17 cellular contexts compared by ENCODE assay signal in the genomic region with DNA sequence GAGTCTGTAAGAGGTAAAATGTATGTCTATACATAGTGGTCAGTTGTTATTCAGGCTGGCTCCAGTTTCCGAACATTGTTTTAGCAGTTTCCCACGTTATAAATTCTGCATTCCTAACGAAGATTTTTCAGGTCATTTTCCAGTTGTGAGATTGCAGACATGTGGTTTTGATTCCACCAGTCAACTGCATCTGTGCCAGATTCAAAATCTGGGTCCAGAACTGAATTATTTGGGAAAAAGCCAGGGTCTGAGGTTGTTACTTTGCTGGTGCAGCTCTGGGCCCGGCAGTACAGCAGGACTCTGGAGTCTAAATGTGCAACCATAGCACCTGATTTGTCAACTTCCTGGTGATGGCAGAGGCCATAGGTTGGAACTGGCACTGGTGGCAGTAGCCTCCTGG.
A peak's percentile ranks its signal among the peaks of the same experiment; 100 is the strongest.
DNase-seq lines count a peak whose midpoint lies in the region; ATAC-seq and TF ChIP-seq lines count a peak whose summit lies in the region.
"Had no signal": no experiment of that assay in that cellular context is flagged by ENCODE, and none has a peak within 500 bp of the region (broad histone marks: within the 10 kb centered on the region; RNA-seq: fewer than 3 reads in every experiment).

No MANE protein-coding gene starts in this region.

- no peak overlapping the region for H4K8ac ChIP-seq in trophoblast cell (ENCODE audit: low read depth, low read length)

- H2BK12ac ChIP-seq in trophoblast cell (ENCODE audit: low read length), result no peak overlapping the region

- CTCF ChIA-PET in WTC11 (lab: Charles Lee), result no interaction called here

- no peaks in the 10 kb centered on the region for H3K27me3 Mint-ChIP-seq in WTC11 (ENCODE audit: low read depth)

- no peaks in the 10 kb centered on the region for H3K79me1 ChIP-seq in trophoblast cell (ENCODE audit: low read length)

- H4K12ac ChIP-seq in trophoblast cell (ENCODE audit: low read depth, low read length), result no peak overlapping the region

- H2AK5ac ChIP-seq in trophoblast cell (ENCODE audit: low read length), result no peak overlapping the region

- no peak overlapping the region for H3K23ac ChIP-seq in trophoblast cell (ENCODE audit: low read length)

- H3K27me3 ChIP-seq in adipocyte (replicated peaks; ENCODE audit: control insufficient read depth, insufficient read depth, low read length) (peaks cover 8% of the 10 kb centered on the region), trophoblast cell (ENCODE audit: insufficient read depth, low read length) (no peaks in the 10 kb centered on the region)

- H3K4me3 Mint-ChIP-seq in WTC11, result no peak overlapping the region
- H3K4me3 Mint-ChIP-seq: B cell; CD4-positive, alpha-beta T cell had no signal

- H3K9ac ChIP-seq in adipocyte (ENCODE audit: low read length) (no peak overlapping the region), trophoblast cell (ENCODE audit: low read length) (no peak overlapping the region)

- H3K4me1 ChIP-seq in adipocyte (ENCODE audit: control insufficient read depth, insufficient read depth, low read length) (peaks cover 4% of the 10 kb centered on the region), trophoblast cell (ENCODE audit: control insufficient read depth in 1 of 2, insufficient read depth in 2 of 2, low read length in 2 of 2) (no peaks in the 10 kb centered on the region)

- H3K27ac Mint-ChIP-seq in WTC11, result no peak overlapping the region
- H3K27ac Mint-ChIP-seq: B cell; CD4-positive, alpha-beta T cell had no signal

- no peak overlapping the region for H2AFZ ChIP-seq in trophoblast cell (ENCODE audit: insufficient read depth, low read length, poor library complexity)

- H3K4me3 ChIP-seq in adipocyte (ENCODE audit: low read length) (no peak overlapping the region), fibroblast of the aortic adventitia (ENCODE audit: low read depth, low read length) (no peak overlapping the region), trophoblast cell (ENCODE audit: low read depth, low read length) (no peak overlapping the region)

- H3K36me3 ChIP-seq in adipocyte (ENCODE audit: control insufficient read depth, insufficient read depth, low read length, severe bottlenecking), result no peaks in the 10 kb centered on the region
- no peaks in the 10 kb centered on the region for H3K36me3 ChIP-seq in trophoblast cell (ENCODE audit: control insufficient read depth in 1 of 2, insufficient read depth in 2 of 2, low read length in 2 of 2)

- H3K27ac ChIP-seq in trophoblast cell (ENCODE audit: low read depth, low read length), result no peak overlapping the region
- H3K27ac ChIP-seq: 22Rv1 had no signal

- no peak for ATAC-seq in WTC11

- no peak overlapping the region for H3K4ac ChIP-seq in trophoblast cell (ENCODE audit: low read depth, low read length)

- no peaks in the 10 kb centered on the region for H3K79me2 ChIP-seq in trophoblast cell (ENCODE audit: control insufficient read depth, insufficient read depth, low read length, poor library complexity)

- H3K4me2 ChIP-seq in trophoblast cell (ENCODE audit: low read length), result no peak overlapping the region

- POLR2A ChIA-PET in WTC11 (lab: Charles Lee), result no interaction called here

- peaks cover 11% of the 10 kb centered on the region for H3K9me3 Mint-ChIP-seq in WTC11
- H3K9me3 Mint-ChIP-seq: CD4-positive, alpha-beta T cell had no signal

- DNase-seq in AG09319 (ENCODE audit: extremely low read depth, low read depth), result peak; percentile 5
- peak; percentile 8 for DNase-seq in GM04503 (ENCODE audit: low read depth)
- DNase-seq in adipocyte (ENCODE audit: low read depth), result peak; percentile 21
- peak; percentile 82 for DNase-seq in fibroblast of the aortic adventitia (ENCODE audit: low read depth)
- no peak for DNase-seq in activated CD8-positive, alpha-beta memory T cell treated with anti-CD3 and anti-CD28 coated beads for 24 hours
- no peak for DNase-seq in trophoblast cell
- no peak for DNase-seq in NCI-H2081 (lab: John Stamatoyannopoulos, UW)
- DNase-seq in WTC11 (ENCODE audit: low spot score), result no peak
- DNase-seq: C1 segment of cervical spinal cord; Calu3; CD4-positive, alpha-beta T cell; DMS79; EL; H7; IMR-90 had no signal

- H3K18ac ChIP-seq in trophoblast cell (ENCODE audit: low read length), result no peak overlapping the region

- 0 out of 2 replicates have a peak, but pooled peaks cover 3% of the 10 kb centered on the region for H3K36me3 Mint-ChIP-seq in WTC11

- H3K9me3 ChIP-seq in adipocyte (ENCODE audit: control insufficient read depth, low read length) (no peaks in the 10 kb centered on the region), trophoblast cell (ENCODE audit: insufficient read depth, low read depth, low read length) (no peaks in the 10 kb centered on the region)

- H4K91ac ChIP-seq in trophoblast cell (ENCODE audit: low read depth, low read length), result no peak overlapping the region

- H2BK120ac ChIP-seq in trophoblast cell (ENCODE audit: insufficient read depth, low read length, poor library complexity), result no peak overlapping the region

- TF ChIP-seq CTCF in AG09319 (IDR thresholded peaks at IDR 0.05; ENCODE audit: low read depth, low read length) (no peak), fibroblast of the aortic adventitia (IDR thresholded peaks at IDR 0.05; ENCODE audit: insufficient read depth, low read length) (no peak), WTC11 (IDR thresholded peaks at IDR 0.05) (no peak)

- no CpG with 5 or more reads among the region's 4 CpGs for WGBS in trophoblast cell (ENCODE audit: extremely low coverage, insufficient coverage, insufficient read length)

- H3K4me1 Mint-ChIP-seq in WTC11, result peaks cover 2% of the 10 kb centered on the region
- H3K4me1 Mint-ChIP-seq: B cell had no signal

- no peak overlapping the region for H2BK5ac ChIP-seq in trophoblast cell (ENCODE audit: low read depth, low read length, poor library complexity)

- no peak overlapping the region for H3K14ac ChIP-seq in trophoblast cell (ENCODE audit: low read length)

TF ChIP-seq in WTC11, 78 proteins besides CTCF, POLR2A, EP300 and RAD21 (continues in another document):
- no peak for TF ChIP-seq ZSCAN18 (CRISPR knock-in tag; IDR thresholded peaks at IDR 0.05)
- no peak for TF ChIP-seq GRHL2 (CRISPR knock-in tag; IDR thresholded peaks at IDR 0.05; ENCODE audit: insufficient replicate concordance, severe bottlenecking)
- no peak for TF ChIP-seq USF1 (CRISPR knock-in tag; IDR thresholded peaks at IDR 0.05)
- no peak for TF ChIP-seq RELA (CRISPR knock-in tag; IDR thresholded peaks at IDR 0.05; ENCODE audit: borderline replicate concordance)
- TF ChIP-seq NFATC4 (CRISPR knock-in tag; IDR thresholded peaks at IDR 0.05), result no peak
- no peak for TF ChIP-seq ZNF396 (CRISPR knock-in tag; IDR thresholded peaks at IDR 0.05; ENCODE audit: borderline replicate concordance)
- no peak for TF ChIP-seq ATF1 (CRISPR knock-in tag; IDR thresholded peaks at IDR 0.05)
- no peak for TF ChIP-seq STAT6 (CRISPR knock-in tag; conservative IDR thresholded peaks at IDR 0.05; ENCODE audit: low read depth)
- TF ChIP-seq, protein P1, sequence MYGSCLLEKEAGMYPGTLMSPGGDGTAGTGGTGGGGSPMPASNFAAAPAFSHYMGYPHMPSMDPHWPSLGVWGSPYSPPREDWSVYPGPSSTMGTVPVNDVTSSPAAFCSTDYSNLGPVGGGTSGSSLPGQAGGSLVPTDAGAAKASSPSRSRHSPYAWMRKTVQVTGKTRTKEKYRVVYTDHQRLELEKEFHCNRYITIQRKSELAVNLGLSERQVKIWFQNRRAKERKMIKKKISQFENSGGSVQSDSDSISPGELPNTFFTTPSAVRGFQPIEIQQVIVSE (CRISPR knock-in tag; IDR thresholded peaks at IDR 0.05; ENCODE audit: borderline replicate concordance), result no peak
- no peak for TF ChIP-seq SMAD3 (CRISPR knock-in tag; IDR thresholded peaks at IDR 0.05; ENCODE audit: borderline replicate concordance)
- no peak for TF ChIP-seq JUN (CRISPR knock-in tag; IDR thresholded peaks at IDR 0.05)
- no peak for TF ChIP-seq MAX (CRISPR knock-in tag; IDR thresholded peaks at IDR 0.05)
- TF ChIP-seq ZNF423 (CRISPR knock-in tag; IDR thresholded peaks at IDR 0.05), result no peak

Comparison
In these comparisons a context has a peak if more than half of its experiments do, and no peak if none do; other contexts are left out.
1. DNase-seq: peak in AG09319 (single experiment), GM04503 (single experiment), adipocyte (single experiment) and fibroblast of the aortic adventitia (single experiment); none in activated CD8-positive, alpha-beta memory T cell treated with anti-CD3 and anti-CD28 coated beads for 24 hours (single experiment), trophoblast cell (0 of 2), NCI-H2081 (0 of 2) and WTC11 (single experiment).